Comparison of ENCODE assay signal across 8 cellular contexts in genomic region chr3:33855407-33855806, GRCh38. TPM values are rescaled to one million over a fixed set of nuclear protein-coding genes. Genes with fewer than 3 reads are reported as not detected.
DNase-seq lines count a peak whose midpoint lies in the region; ATAC-seq and TF ChIP-seq lines count a peak whose summit lies in the region.
"Not testable (repeated sequence)": the region's sequence is repeated elsewhere in the genome, so short reads cannot be mapped to it uniquely, and the experiment has no call there.

No MANE protein-coding gene starts in this region.

- not testable (repeated sequence) for H3K9me3 Mint-ChIP-seq in CD4-positive, CD25-positive, alpha-beta regulatory T cell; GM23338; activated B cell treated with CpG ODN at 0.5 μM for 24 hours; activated naive CD4-positive, alpha-beta T cell treated with anti-CD3 and anti-CD28 coated beads, Interleukin-2, amount 50 U/mL, for 72 hours; endodermal cell

- DNase-seq in CD4-positive, CD25-positive, alpha-beta regulatory T cell = peak in 1 of 3 donors; percentile 26
- not testable (repeated sequence) for DNase-seq in GM23338 (ENCODE audit: low spot score); activated B cell treated with CpG ODN at 0.5 μM for 24 hours; activated naive CD4-positive, alpha-beta T cell treated with anti-CD3 and anti-CD28 coated beads, Interleukin-2, amount 50 U/mL, for 72 hours (ENCODE audit: low spot score in 2 of 2); endodermal cell; right lobe of liver; smooth muscle cell (lab: John Stamatoyannopoulos, UW; ENCODE audit: unreplicated experiment)
- DNase-seq in MG63 = peak; percentile 1

- not testable (repeated sequence) for H3K4me2 ChIP-seq in GM23338, smooth muscle cell

- H3K9ac ChIP-seq in endodermal cell (ENCODE audit: extremely low read depth, low read length, poor library complexity, severe bottlenecking); smooth muscle cell (ENCODE audit: low read depth): not testable (repeated sequence)

- ATAC-seq in CD4-positive, CD25-positive, alpha-beta regulatory T cell (ENCODE audit: low read depth in 2 of 2) = peak; percentile 53 to 71
- ATAC-seq in GM23338; activated B cell treated with CpG ODN at 0.5 μM for 24 hours (ENCODE audit: low read depth): not testable (repeated sequence)
- ATAC-seq in activated naive CD4-positive, alpha-beta T cell treated with anti-CD3 and anti-CD28 coated beads, Interleukin-2, amount 50 U/mL, for 72 hours = peak; percentile 82 to 95
- ATAC-seq in right lobe of liver = peak; percentile 39 to 74 (median 52)

- H4K20me1 ChIP-seq in GM23338 (replicated peaks; ENCODE audit: insufficient read depth); smooth muscle cell (ENCODE audit: low read depth): not testable (repeated sequence)

- not testable (repeated sequence) for H3K4me1 ChIP-seq in CD4-positive, CD25-positive, alpha-beta regulatory T cell (ENCODE audit: control insufficient read depth, insufficient read depth, low read length, poor library complexity, severe bottlenecking); endodermal cell (ENCODE audit: control insufficient read depth, insufficient read depth, low read length); right lobe of liver; smooth muscle cell (ENCODE audit: low read depth)
- H3K4me1 ChIP-seq in GM23338 (ENCODE audit: insufficient read depth) = peaks cover 20% of the 10 kb centered on the region; the same call in 1 of the 2 replicates

- 100% methylated on average over 1 of the region's 1 CpG; no CpG with 5 or more reads in 1 of the 2 experiments for WGBS in endodermal cell (ENCODE audit: insufficient coverage in 1 of 2, insufficient read length in 1 of 2), 2 experiments
- WGBS in right lobe of liver (ENCODE audit: insufficient coverage, low coverage, low lambda C conversion rate, missing lambda C conversion rate) = 0% methylated on average over 1 of the region's 1 CpG
- 34% methylated on average over 1 of the region's 1 CpG for WGBS in smooth muscle cell (ENCODE audit: low lambda C conversion rate)

- H3K9me3 ChIP-seq in CD4-positive, CD25-positive, alpha-beta regulatory T cell (ENCODE audit: control insufficient read depth in 2 of 2, low read length in 2 of 2); MG63; endodermal cell (ENCODE audit: control insufficient read depth, low read length); right lobe of liver; smooth muscle cell (replicated peaks; ENCODE audit: low read depth): not testable (repeated sequence)

- H3K36me3 ChIP-seq in CD4-positive, CD25-positive, alpha-beta regulatory T cell (ENCODE audit: control insufficient read depth, insufficient read depth, low read length) = peaks cover 34% of the 10 kb centered on the region
- not testable (repeated sequence) for H3K36me3 ChIP-seq in GM23338 (ENCODE audit: insufficient read depth); MG63
- peaks cover 60% of the 10 kb centered on the region for H3K36me3 ChIP-seq in endodermal cell (ENCODE audit: control insufficient read depth, insufficient read depth, low read length)
- peaks cover 0 to 29% (median 4%) of the 10 kb centered on the region in 4 donors for H3K36me3 ChIP-seq in right lobe of liver
- H3K36me3 ChIP-seq in smooth muscle cell (ENCODE audit: low read depth) = peaks cover 18% of the 10 kb centered on the region

- peak overlapping the region in 1 of 4 donors; percentile 36 for H3K4me3 Mint-ChIP-seq in CD4-positive, CD25-positive, alpha-beta regulatory T cell
- H3K4me3 Mint-ChIP-seq in GM23338, activated B cell treated with CpG ODN at 0.5 μM for 24 hours, endodermal cell: not testable (repeated sequence)

- POLR2A ChIA-PET in activated B cell treated with CpG ODN at 0.5 μM for 24 hours (lab: Charles Lee) = not testable (repeated sequence)

- H3K36me3 Mint-ChIP-seq in CD4-positive, CD25-positive, alpha-beta regulatory T cell = peaks cover 57% of the 10 kb centered on the region
- H3K36me3 Mint-ChIP-seq in GM23338 (ENCODE audit: low read depth) (peaks cover 36% of the 10 kb centered on the region), activated B cell treated with CpG ODN at 0.5 μM for 24 hours (ENCODE audit: low read depth) (peaks cover 73% of the 10 kb centered on the region), endodermal cell (ENCODE audit: low read depth) (peaks cover 54% of the 10 kb centered on the region)
- peaks cover 19 to 25% of the 10 kb centered on the region in 2 donors for H3K36me3 Mint-ChIP-seq in activated naive CD4-positive, alpha-beta T cell treated with anti-CD3 and anti-CD28 coated beads, Interleukin-2, amount 50 U/mL, for 72 hours

- TF ChIP-seq CTCF in GM23338 (conservative IDR thresholded peaks at IDR 0.05; ENCODE audit: low read depth in 2 of 2); activated B cell treated with CpG ODN at 0.5 μM for 24 hours (IDR thresholded peaks at IDR 0.05); endodermal cell (conservative IDR thresholded peaks at IDR 0.05); right lobe of liver (IDR thresholded peaks at IDR 0.05); smooth muscle cell (IDR thresholded peaks at IDR 0.05; ENCODE audit: borderline replicate concordance, insufficient read depth, poor library complexity, severe bottlenecking): not testable (repeated sequence)

- H2AFZ ChIP-seq in GM23338; smooth muscle cell (ENCODE audit: low read depth): not testable (repeated sequence)

- intact Hi-C loops in activated B cell treated with CpG ODN at 0.5 μM for 24 hours (cut with micrococcal nuclease); right lobe of liver (cut with DNase I): not testable (repeated sequence)

- H3K27ac Mint-ChIP-seq in CD4-positive, CD25-positive, alpha-beta regulatory T cell = peak overlapping the region; percentile 76 to 90 (median 85)
- H3K27ac Mint-ChIP-seq in GM23338 = peak overlapping the region; percentile 54
- H3K27ac Mint-ChIP-seq in activated B cell treated with CpG ODN at 0.5 μM for 24 hours = peak overlapping the region; percentile 27
- peak overlapping the region; percentile 31 to 73 for H3K27ac Mint-ChIP-seq in activated naive CD4-positive, alpha-beta T cell treated with anti-CD3 and anti-CD28 coated beads, Interleukin-2, amount 50 U/mL, for 72 hours
- peak overlapping the region; percentile 42 for H3K27ac Mint-ChIP-seq in endodermal cell

- H3K79me2 ChIP-seq in GM23338 (replicated peaks; ENCODE audit: insufficient read depth); smooth muscle cell (ENCODE audit: low read depth): not testable (repeated sequence)

- H3K27ac ChIP-seq in CD4-positive, CD25-positive, alpha-beta regulatory T cell (ENCODE audit: insufficient read depth, low read length, poor library complexity, severe bottlenecking) = peak overlapping the region; percentile 41
- not testable (repeated sequence) for H3K27ac ChIP-seq in GM23338 (ENCODE audit: low read depth); endodermal cell (ENCODE audit: low read depth, low read length)
- H3K27ac ChIP-seq in right lobe of liver (peak overlapping the region in 1 of 3 donors; percentile 0), smooth muscle cell (ENCODE audit: low read depth) (peak overlapping the region; percentile 12)

- CTCF ChIA-PET in activated B cell treated with CpG ODN at 0.5 μM for 24 hours (lab: Charles Lee) = not testable (repeated sequence)

- peaks cover 25 to 29% (median 26%) of the 10 kb centered on the region in 4 donors for H3K4me1 Mint-ChIP-seq in CD4-positive, CD25-positive, alpha-beta regulatory T cell
- H3K4me1 Mint-ChIP-seq in GM23338 = peaks cover 27% of the 10 kb centered on the region
- H3K4me1 Mint-ChIP-seq in activated B cell treated with CpG ODN at 0.5 μM for 24 hours, endodermal cell: not testable (repeated sequence)

- H3K9me2 ChIP-seq in GM23338 (ENCODE audit: insufficient read depth) = not testable (repeated sequence)

- H3K27me3 Mint-ChIP-seq in CD4-positive, CD25-positive, alpha-beta regulatory T cell; GM23338 (ENCODE audit: insufficient read depth, low read depth, poor library complexity); activated B cell treated with CpG ODN at 0.5 μM for 24 hours; endodermal cell (ENCODE audit: insufficient read depth): not testable (repeated sequence)

- TF ChIP-seq POLR2A in right lobe of liver (IDR thresholded peaks at IDR 0.05) = not testable (repeated sequence)

- peak overlapping the region; percentile 11 for H3K4me3 ChIP-seq in CD4-positive, CD25-positive, alpha-beta regulatory T cell (ENCODE audit: low read depth, low read length)
- H3K4me3 ChIP-seq in GM23338; MG63; endodermal cell (ENCODE audit: low read length); right lobe of liver; smooth muscle cell: not testable (repeated sequence)

- H3F3A ChIP-seq in GM23338 (replicated peaks; ENCODE audit: low read depth); smooth muscle cell (ENCODE audit: low read depth): not testable (repeated sequence)

- H3K27me3 ChIP-seq in CD4-positive, CD25-positive, alpha-beta regulatory T cell (ENCODE audit: control insufficient read depth, insufficient read depth, low read length); GM23338 (ENCODE audit: insufficient read depth); MG63; endodermal cell (ENCODE audit: control insufficient read depth, insufficient read depth, low read length, poor library complexity, severe bottlenecking); right lobe of liver; smooth muscle cell (ENCODE audit: low read depth): not testable (repeated sequence)

RNA-seq across cellular contexts. Expression of gene PDCD6IP, which starts 57.0 kb away (rescaled TPM):
- total RNA-seq in CD4-positive, CD25-positive, alpha-beta regulatory T cell = 178 TPM
- polyA plus RNA-seq in CD4-positive, CD25-positive, alpha-beta regulatory T cell = 10 to 100 TPM; 73.0 to 86.1 (median 78.8) TPM
- total RNA-seq in GM23338 (2014; rRNA removed; shearing (Covaris generic)) = 139 and 185 TPM in 2 replicates
- polyA plus RNA-seq in GM23338 (2016; fragmentation: Nextera tagmentation; extraction: Ambion mirVana) (34.0 and 45.1 TPM in 2 replicates), smooth muscle cell (97.6 and 109 TPM in 2 replicates)
- total RNA-seq in MG63 (2014; rRNA removed; shearing (Covaris generic); ENCODE audit: low replicate concordance) = 30.3 and 40.1 TPM in 2 replicates
- total RNA-seq in activated B cell treated with CpG ODN at 0.5 μM for 24 hours (216 and 237 TPM in 2 replicates), endodermal cell (100 to 1,000 TPM; 120 to 134 TPM), right lobe of liver (100 to 1,000 TPM in 5 of 6 experiments, 10 to 100 TPM in 1; 83.0 to 140 (median 116) TPM), smooth muscle cell (108 and 138 TPM in 2 replicates)
- 100 to 1,000 TPM; 160 to 192 TPM for total RNA-seq in activated naive CD4-positive, alpha-beta T cell treated with anti-CD3 and anti-CD28 coated beads, Interleukin-2, amount 50 U/mL, for 72 hours
- polyA plus RNA-seq in endodermal cell (2013, experiment 1 of 2) = 107 TPM
- polyA plus RNA-seq in endodermal cell (2013, experiment 2 of 2) = 92.4 TPM

Comparison
In these comparisons a context has a peak if more than half of its experiments do, and no peak if none do; other contexts are left out.
1. H3K27ac Mint-ChIP-seq: peak in every context shown above with its lines; median percentile 85 in CD4-positive, CD25-positive, alpha-beta regulatory T cell; 54 in GM23338; 52 in activated naive CD4-positive, alpha-beta T cell treated with anti-CD3 and anti-CD28 coated beads, Interleukin-2, amount 50 U/mL, for 72 hours; 42 in endodermal cell; 27 in activated B cell treated with CpG ODN at 0.5 μM for 24 hours.